In the genomic region with DNA sequence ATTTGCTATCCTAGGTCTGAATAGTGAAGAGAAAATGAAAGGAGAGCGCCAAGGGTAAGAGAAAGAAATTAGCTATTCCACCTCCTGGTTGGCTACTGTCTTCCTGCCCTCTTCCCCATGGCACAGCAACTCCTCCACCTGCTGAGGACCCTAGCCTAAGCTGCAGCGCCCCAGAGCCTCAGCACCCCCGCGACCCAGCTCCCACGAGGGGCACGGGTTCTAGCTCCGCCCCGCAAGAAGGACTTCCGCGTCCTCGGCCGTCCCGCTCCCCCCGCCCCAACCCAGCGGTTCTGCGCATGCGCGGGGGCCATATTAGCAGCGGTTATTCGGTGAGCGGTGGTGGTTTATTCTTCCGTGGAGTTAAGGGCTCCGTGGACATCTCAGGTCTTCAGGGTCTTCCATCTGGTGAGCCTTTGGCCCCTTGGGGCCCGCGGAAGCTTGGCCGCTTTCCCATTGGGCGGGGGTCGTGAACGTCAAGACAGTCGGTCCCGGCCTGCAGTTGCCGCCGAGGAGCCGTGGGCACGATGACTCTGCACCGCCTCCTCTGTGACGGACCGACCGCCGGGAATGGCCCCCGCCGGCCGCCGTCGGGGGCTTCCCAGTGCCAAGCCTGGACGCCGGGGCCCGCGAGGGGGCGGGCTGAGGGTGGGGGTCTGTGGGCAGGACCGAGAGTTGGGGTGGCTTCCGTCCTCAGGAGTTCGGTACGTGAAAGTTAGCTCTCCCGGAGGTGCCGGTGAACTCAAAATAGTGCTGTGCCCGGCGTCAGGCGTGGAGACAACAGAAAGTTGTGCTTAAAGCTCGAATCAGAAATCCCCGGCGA, we compare ENCODE assay signal across 1 cellular context.
TF ChIP-seq lines count a peak whose summit lies in the region.

A gene (plus strand): TSS at position 310 of the 820 bp plus-strand sequence. CDS start 1,484 bp downstream, outside the sequence.

TF ChIP-seq in HepG2, 621 proteins besides CTCF, POLR2A, EP300 and RAD21 (continued from another document and continues in another):
- TF ChIP-seq, protein P1, sequence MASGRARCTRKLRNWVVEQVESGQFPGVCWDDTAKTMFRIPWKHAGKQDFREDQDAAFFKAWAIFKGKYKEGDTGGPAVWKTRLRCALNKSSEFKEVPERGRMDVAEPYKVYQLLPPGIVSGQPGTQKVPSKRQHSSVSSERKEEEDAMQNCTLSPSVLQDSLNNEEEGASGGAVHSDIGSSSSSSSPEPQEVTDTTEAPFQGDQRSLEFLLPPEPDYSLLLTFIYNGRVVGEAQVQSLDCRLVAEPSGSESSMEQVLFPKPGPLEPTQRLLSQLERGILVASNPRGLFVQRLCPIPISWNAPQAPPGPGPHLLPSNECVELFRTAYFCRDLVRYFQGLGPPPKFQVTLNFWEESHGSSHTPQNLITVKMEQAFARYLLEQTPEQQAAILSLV (CRISPR knock-in tag; IDR thresholded peaks at IDR 0.05; ENCODE audit: borderline replicate concordance): no peak
- TF ChIP-seq STAG1 (CRISPR knock-in tag; IDR thresholded peaks at IDR 0.05) (no peak), SRF (IDR thresholded peaks at IDR 0.05; ENCODE audit: low read depth, low read length) (no peak), ZNF33A (CRISPR knock-in tag; IDR thresholded peaks at IDR 0.05; ENCODE audit: borderline replicate concordance) (no peak), MATR3 (CRISPR knock-in tag; IDR thresholded peaks at IDR 0.05) (no peak), HOXA9 (CRISPR knock-in tag; IDR thresholded peaks at IDR 0.05; ENCODE audit: borderline replicate concordance) (0 out of 2 replicates have a peak, but pooled peaks have one; percentile 14), MAFF (IDR thresholded peaks at IDR 0.05; ENCODE audit: low read depth, low read length) (no peak), ZBTB8A (CRISPR knock-in tag; IDR thresholded peaks at IDR 0.05; ENCODE audit: borderline replicate concordance, low read depth) (no peak), CC2D1A (CRISPR knock-in tag; IDR thresholded peaks at IDR 0.05) (no peak; the same call in 1 of the 2 replicates), ZNF432 (CRISPR knock-in tag; IDR thresholded peaks at IDR 0.05; ENCODE audit: borderline replicate concordance) (no peak), DR1 (CRISPR knock-in tag; IDR thresholded peaks at IDR 0.05) (peak; percentile 35), ZBTB38 (CRISPR knock-in tag; IDR thresholded peaks at IDR 0.05) (peak; percentile 40; the same call in 1 of the 2 replicates), NCOA5 (CRISPR knock-in tag; IDR thresholded peaks at IDR 0.05) (no peak), ZSCAN9 (CRISPR knock-in tag; IDR thresholded peaks at IDR 0.05; ENCODE audit: borderline replicate concordance) (no peak), SSRP1 (CRISPR knock-in tag; IDR thresholded peaks at IDR 0.05) (no peak), ZNF3 (CRISPR knock-in tag; IDR thresholded peaks at IDR 0.05) (no peak), GTF2F1 (IDR thresholded peaks at IDR 0.05; ENCODE audit: low read length) (no peak), JUN (CRISPR knock-in tag; IDR thresholded peaks at IDR 0.05) (no peak), TP53 (CRISPR knock-in tag; conservative IDR thresholded peaks at IDR 0.05) (0 out of 2 replicates have a peak, but pooled peaks have one; percentile 18), ZC3H4 (CRISPR knock-in tag; IDR thresholded peaks at IDR 0.05; ENCODE audit: borderline replicate concordance) (no peak), ZNF678 (CRISPR knock-in tag; IDR thresholded peaks at IDR 0.05) (no peak), ZNF17 (CRISPR knock-in tag; IDR thresholded peaks at IDR 0.05) (no peak), MEIS2 (CRISPR knock-in tag; IDR thresholded peaks at IDR 0.05) (no peak), JARID2 (CRISPR knock-in tag; IDR thresholded peaks at IDR 0.05; ENCODE audit: insufficient replicate concordance) (no peak)
- TF ChIP-seq, protein P2, sequence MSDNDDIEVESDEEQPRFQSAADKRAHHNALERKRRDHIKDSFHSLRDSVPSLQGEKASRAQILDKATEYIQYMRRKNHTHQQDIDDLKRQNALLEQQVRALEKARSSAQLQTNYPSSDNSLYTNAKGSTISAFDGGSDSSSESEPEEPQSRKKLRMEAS (IDR thresholded peaks at IDR 0.05): peak; percentile 82
- TF ChIP-seq, protein P3, sequence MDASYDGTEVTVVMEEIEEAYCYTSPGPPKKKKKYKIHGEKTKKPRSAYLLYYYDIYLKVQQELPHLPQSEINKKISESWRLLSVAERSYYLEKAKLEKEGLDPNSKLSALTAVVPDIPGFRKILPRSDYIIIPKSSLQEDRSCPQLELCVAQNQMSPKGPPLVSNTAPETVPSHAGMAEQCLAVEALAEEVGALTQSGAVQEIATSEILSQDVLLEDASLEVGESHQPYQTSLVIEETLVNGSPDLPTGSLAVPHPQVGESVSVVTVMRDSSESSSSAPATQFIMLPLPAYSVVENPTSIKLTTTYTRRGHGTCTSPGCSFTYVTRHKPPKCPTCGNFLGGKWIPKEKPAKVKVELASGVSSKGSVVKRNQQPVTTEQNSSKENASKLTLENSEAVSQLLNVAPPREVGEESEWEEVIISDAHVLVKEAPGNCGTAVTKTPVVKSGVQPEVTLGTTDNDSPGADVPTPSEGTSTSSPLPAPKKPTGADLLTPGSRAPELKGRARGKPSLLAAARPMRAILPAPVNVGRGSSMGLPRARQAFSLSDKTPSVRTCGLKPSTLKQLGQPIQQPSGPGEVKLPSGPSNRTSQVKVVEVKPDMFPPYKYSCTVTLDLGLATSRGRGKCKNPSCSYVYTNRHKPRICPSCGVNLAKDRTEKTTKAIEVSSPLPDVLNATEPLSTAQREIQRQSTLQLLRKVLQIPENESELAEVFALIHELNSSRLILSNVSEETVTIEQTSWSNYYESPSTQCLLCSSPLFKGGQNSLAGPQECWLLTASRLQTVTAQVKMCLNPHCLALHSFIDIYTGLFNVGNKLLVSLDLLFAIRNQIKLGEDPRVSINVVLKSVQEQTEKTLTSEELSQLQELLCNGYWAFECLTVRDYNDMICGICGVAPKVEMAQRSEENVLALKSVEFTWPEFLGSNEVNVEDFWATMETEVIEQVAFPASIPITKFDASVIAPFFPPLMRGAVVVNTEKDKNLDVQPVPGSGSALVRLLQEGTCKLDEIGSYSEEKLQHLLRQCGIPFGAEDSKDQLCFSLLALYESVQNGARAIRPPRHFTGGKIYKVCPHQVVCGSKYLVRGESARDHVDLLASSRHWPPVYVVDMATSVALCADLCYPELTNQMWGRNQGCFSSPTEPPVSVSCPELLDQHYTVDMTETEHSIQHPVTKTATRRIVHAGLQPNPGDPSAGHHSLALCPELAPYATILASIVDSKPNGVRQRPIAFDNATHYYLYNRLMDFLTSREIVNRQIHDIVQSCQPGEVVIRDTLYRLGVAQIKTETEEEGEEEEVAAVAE (CRISPR knock-in tag; IDR thresholded peaks at IDR 0.05; ENCODE audit: borderline replicate concordance): peak; percentile 43; the same call in 1 of the 2 replicates
- TF ChIP-seq, protein P4, sequence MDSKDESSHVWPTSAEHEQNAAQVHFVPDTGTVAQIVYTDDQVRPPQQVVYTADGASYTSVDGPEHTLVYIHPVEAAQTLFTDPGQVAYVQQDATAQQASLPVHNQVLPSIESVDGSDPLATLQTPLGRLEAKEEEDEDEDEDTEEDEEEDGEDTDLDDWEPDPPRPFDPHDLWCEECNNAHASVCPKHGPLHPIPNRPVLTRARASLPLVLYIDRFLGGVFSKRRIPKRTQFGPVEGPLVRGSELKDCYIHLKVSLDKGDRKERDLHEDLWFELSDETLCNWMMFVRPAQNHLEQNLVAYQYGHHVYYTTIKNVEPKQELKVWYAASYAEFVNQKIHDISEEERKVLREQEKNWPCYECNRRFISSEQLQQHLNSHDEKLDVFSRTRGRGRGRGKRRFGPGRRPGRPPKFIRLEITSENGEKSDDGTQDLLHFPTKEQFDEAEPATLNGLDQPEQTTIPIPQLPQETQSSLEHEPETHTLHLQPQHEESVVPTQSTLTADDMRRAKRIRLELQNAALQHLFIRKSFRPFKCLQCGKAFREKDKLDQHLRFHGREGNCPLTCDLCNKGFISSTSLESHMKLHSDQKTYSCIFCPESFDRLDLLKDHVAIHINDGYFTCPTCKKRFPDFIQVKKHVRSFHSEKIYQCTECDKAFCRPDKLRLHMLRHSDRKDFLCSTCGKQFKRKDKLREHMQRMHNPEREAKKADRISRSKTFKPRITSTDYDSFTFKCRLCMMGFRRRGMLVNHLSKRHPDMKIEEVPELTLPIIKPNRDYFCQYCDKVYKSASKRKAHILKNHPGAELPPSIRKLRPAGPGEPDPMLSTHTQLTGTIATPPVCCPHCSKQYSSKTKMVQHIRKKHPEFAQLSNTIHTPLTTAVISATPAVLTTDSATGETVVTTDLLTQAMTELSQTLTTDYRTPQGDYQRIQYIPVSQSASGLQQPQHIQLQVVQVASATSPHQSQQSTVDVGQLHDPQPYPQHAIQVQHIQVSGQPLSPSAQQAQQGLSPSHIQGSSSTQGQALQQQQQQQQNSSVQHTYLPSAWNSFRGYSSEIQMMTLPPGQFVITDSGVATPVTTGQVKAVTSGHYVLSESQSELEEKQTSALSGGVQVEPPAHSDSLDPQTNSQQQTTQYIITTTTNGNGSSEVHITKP (CRISPR knock-in tag; IDR thresholded peaks at IDR 0.05; ENCODE audit: low read depth): peak; percentile 29; the same call in 1 of the 2 replicates
- TF ChIP-seq, protein P5, sequence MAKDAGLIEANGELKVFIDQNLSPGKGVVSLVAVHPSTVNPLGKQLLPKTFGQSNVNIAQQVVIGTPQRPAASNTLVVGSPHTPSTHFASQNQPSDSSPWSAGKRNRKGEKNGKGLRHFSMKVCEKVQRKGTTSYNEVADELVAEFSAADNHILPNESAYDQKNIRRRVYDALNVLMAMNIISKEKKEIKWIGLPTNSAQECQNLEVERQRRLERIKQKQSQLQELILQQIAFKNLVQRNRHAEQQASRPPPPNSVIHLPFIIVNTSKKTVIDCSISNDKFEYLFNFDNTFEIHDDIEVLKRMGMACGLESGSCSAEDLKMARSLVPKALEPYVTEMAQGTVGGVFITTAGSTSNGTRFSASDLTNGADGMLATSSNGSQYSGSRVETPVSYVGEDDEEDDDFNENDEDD (CRISPR knock-in tag; IDR thresholded peaks at IDR 0.05; ENCODE audit: borderline replicate concordance): no peak
- TF ChIP-seq, protein P6, sequence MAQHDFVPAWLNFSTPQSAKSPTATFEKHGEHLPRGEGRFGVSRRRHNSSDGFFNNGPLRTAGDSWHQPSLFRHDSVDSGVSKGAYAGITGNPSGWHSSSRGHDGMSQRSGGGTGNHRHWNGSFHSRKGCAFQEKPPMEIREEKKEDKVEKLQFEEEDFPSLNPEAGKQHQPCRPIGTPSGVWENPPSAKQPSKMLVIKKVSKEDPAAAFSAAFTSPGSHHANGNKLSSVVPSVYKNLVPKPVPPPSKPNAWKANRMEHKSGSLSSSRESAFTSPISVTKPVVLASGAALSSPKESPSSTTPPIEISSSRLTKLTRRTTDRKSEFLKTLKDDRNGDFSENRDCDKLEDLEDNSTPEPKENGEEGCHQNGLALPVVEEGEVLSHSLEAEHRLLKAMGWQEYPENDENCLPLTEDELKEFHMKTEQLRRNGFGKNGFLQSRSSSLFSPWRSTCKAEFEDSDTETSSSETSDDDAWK (CRISPR knock-in tag; IDR thresholded peaks at IDR 0.05): no peak
- TF ChIP-seq, protein P7, sequence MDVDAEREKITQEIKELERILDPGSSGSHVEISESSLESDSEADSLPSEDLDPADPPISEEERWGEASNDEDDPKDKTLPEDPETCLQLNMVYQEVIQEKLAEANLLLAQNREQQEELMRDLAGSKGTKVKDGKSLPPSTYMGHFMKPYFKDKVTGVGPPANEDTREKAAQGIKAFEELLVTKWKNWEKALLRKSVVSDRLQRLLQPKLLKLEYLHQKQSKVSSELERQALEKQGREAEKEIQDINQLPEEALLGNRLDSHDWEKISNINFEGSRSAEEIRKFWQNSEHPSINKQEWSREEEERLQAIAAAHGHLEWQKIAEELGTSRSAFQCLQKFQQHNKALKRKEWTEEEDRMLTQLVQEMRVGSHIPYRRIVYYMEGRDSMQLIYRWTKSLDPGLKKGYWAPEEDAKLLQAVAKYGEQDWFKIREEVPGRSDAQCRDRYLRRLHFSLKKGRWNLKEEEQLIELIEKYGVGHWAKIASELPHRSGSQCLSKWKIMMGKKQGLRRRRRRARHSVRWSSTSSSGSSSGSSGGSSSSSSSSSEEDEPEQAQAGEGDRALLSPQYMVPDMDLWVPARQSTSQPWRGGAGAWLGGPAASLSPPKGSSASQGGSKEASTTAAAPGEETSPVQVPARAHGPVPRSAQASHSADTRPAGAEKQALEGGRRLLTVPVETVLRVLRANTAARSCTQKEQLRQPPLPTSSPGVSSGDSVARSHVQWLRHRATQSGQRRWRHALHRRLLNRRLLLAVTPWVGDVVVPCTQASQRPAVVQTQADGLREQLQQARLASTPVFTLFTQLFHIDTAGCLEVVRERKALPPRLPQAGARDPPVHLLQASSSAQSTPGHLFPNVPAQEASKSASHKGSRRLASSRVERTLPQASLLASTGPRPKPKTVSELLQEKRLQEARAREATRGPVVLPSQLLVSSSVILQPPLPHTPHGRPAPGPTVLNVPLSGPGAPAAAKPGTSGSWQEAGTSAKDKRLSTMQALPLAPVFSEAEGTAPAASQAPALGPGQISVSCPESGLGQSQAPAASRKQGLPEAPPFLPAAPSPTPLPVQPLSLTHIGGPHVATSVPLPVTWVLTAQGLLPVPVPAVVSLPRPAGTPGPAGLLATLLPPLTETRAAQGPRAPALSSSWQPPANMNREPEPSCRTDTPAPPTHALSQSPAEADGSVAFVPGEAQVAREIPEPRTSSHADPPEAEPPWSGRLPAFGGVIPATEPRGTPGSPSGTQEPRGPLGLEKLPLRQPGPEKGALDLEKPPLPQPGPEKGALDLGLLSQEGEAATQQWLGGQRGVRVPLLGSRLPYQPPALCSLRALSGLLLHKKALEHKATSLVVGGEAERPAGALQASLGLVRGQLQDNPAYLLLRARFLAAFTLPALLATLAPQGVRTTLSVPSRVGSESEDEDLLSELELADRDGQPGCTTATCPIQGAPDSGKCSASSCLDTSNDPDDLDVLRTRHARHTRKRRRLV (CRISPR knock-in tag; IDR thresholded peaks at IDR 0.05): no peak
- TF ChIP-seq, protein P8, sequence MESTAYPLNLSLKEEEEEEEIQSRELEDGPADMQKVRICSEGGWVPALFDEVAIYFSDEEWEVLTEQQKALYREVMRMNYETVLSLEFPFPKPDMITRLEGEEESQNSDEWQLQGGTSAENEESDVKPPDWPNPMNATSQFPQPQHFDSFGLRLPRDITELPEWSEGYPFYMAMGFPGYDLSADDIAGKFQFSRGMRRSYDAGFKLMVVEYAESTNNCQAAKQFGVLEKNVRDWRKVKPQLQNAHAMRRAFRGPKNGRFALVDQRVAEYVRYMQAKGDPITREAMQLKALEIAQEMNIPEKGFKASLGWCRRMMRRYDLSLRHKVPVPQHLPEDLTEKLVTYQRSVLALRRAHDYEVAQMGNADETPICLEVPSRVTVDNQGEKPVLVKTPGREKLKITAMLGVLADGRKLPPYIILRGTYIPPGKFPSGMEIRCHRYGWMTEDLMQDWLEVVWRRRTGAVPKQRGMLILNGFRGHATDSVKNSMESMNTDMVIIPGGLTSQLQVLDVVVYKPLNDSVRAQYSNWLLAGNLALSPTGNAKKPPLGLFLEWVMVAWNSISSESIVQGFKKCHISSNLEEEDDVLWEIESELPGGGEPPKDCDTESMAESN (CRISPR knock-in tag; conservative IDR thresholded peaks at IDR 0.05): peak; percentile 47; the same call in 1 of the 2 replicates
- TF ChIP-seq, protein P9, sequence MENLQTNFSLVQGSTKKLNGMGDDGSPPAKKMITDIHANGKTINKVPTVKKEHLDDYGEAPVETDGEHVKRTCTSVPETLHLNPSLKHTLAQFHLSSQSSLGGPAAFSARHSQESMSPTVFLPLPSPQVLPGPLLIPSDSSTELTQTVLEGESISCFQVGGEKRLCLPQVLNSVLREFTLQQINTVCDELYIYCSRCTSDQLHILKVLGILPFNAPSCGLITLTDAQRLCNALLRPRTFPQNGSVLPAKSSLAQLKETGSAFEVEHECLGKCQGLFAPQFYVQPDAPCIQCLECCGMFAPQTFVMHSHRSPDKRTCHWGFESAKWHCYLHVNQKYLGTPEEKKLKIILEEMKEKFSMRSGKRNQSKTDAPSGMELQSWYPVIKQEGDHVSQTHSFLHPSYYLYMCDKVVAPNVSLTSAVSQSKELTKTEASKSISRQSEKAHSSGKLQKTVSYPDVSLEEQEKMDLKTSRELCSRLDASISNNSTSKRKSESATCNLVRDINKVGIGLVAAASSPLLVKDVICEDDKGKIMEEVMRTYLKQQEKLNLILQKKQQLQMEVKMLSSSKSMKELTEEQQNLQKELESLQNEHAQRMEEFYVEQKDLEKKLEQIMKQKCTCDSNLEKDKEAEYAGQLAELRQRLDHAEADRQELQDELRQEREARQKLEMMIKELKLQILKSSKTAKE (CRISPR knock-in tag; IDR thresholded peaks at IDR 0.05; ENCODE audit: borderline replicate concordance): no peak
